ENCODE assay signal across 1 cellular context in genomic region chr20:63434599-63435378, GRCh38.
TF ChIP-seq lines count a peak whose summit lies in the region.

No MANE protein-coding gene starts in this region.

TF ChIP-seq in HepG2, 621 proteins besides CTCF, POLR2A, EP300 and RAD21 (continued from another document and continues in another):
- TF ChIP-seq ZNF572 (CRISPR knock-in tag; IDR thresholded peaks at IDR 0.05) (no peak), SOX5 (CRISPR knock-in tag; IDR thresholded peaks at IDR 0.05; ENCODE audit: borderline replicate concordance) (0 out of 2 replicates have a peak, but pooled peaks have one; percentile 12), ATF2 (CRISPR knock-in tag; IDR thresholded peaks at IDR 0.05) (peak; percentile 53; the same call in 1 of the 2 replicates), ZMYM4 (CRISPR knock-in tag; IDR thresholded peaks at IDR 0.05) (no peak), ZNF350 (CRISPR knock-in tag; IDR thresholded peaks at IDR 0.05; ENCODE audit: borderline replicate concordance, low read depth) (peak; percentile 74; the same call in 1 of the 2 replicates), ZNF761 (CRISPR knock-in tag; conservative IDR thresholded peaks at IDR 0.05) (no peak), RFXAP (CRISPR knock-in tag; IDR thresholded peaks at IDR 0.05; ENCODE audit: borderline replicate concordance) (no peak), TEAD2 (CRISPR knock-in tag; IDR thresholded peaks at IDR 0.05) (peak; percentile 87; the same call in 1 of the 2 replicates), NFYB (CRISPR knock-in tag; IDR thresholded peaks at IDR 0.05) (peak; percentile 41; the same call in 1 of the 2 replicates), MTA1 (CRISPR knock-in tag; IDR thresholded peaks at IDR 0.05; ENCODE audit: borderline replicate concordance) (peak; percentile 38; the same call in 1 of the 2 replicates), ERF (CRISPR knock-in tag; IDR thresholded peaks at IDR 0.05) (peak; percentile 37; the same call in 1 of the 2 replicates), THAP11 (CRISPR knock-in tag; IDR thresholded peaks at IDR 0.05) (peak; percentile 43), AGO2 (optimal IDR thresholded peaks at IDR 0.05; ENCODE audit: low read depth, low read length) (no peak), NR1H2 (CRISPR knock-in tag; IDR thresholded peaks at IDR 0.05; ENCODE audit: borderline replicate concordance, low read depth) (no peak), FOXM1 (CRISPR knock-in tag; IDR thresholded peaks at IDR 0.05) (no peak), ZNF570 (CRISPR knock-in tag; IDR thresholded peaks at IDR 0.05; ENCODE audit: borderline replicate concordance) (no peak), ZNF703 (CRISPR knock-in tag; IDR thresholded peaks at IDR 0.05; ENCODE audit: borderline replicate concordance) (no peak), BCL3 (CRISPR knock-in tag; IDR thresholded peaks at IDR 0.05) (no peak), ARHGAP35 (CRISPR knock-in tag; IDR thresholded peaks at IDR 0.05; ENCODE audit: borderline replicate concordance) (no peak), ZNF720 (CRISPR knock-in tag; IDR thresholded peaks at IDR 0.05) (no peak), ZNF772 (CRISPR knock-in tag; IDR thresholded peaks at IDR 0.05) (no peak), ZEB1 (IDR thresholded peaks at IDR 0.05; ENCODE audit: insufficient replicate concordance, low read depth) (no peak), ZNF510 (CRISPR knock-in tag; IDR thresholded peaks at IDR 0.05; ENCODE audit: low read depth) (no peak), ATRX (CRISPR knock-in tag; IDR thresholded peaks at IDR 0.05; ENCODE audit: borderline replicate concordance) (no peak), ZNF484 (CRISPR knock-in tag; IDR thresholded peaks at IDR 0.05; ENCODE audit: borderline replicate concordance, low read depth) (no peak), GLI4 (CRISPR knock-in tag; IDR thresholded peaks at IDR 0.05; ENCODE audit: borderline replicate concordance) (no peak), ASH2L (IDR thresholded peaks at IDR 0.05; ENCODE audit: insufficient read length, low read depth, low read length) (no peak), DMAP1 (CRISPR knock-in tag; IDR thresholded peaks at IDR 0.05) (no peak), NONO (IDR thresholded peaks at IDR 0.05) (no peak), NONO (CRISPR knock-in tag; conservative IDR thresholded peaks at IDR 0.05) (no peak), NFIB (CRISPR knock-in tag; IDR thresholded peaks at IDR 0.05; ENCODE audit: borderline replicate concordance) (no peak), RNF2 (conservative IDR thresholded peaks at IDR 0.05; ENCODE audit: low read depth) (0 out of 2 replicates have a peak, but pooled peaks have one; percentile 67), ATF1 (CRISPR knock-in tag; IDR thresholded peaks at IDR 0.05) (no peak), ZNF616 (CRISPR knock-in tag; IDR thresholded peaks at IDR 0.05; ENCODE audit: low read depth) (no peak), SAP130 (CRISPR knock-in tag; IDR thresholded peaks at IDR 0.05; ENCODE audit: low read depth) (peak; percentile 33; the same call in 1 of the 2 replicates), NCOA5 (CRISPR knock-in tag; IDR thresholded peaks at IDR 0.05) (no peak), ZZZ3 (CRISPR knock-in tag; IDR thresholded peaks at IDR 0.05; ENCODE audit: borderline replicate concordance) (no peak)
- TF ChIP-seq, protein P1, sequence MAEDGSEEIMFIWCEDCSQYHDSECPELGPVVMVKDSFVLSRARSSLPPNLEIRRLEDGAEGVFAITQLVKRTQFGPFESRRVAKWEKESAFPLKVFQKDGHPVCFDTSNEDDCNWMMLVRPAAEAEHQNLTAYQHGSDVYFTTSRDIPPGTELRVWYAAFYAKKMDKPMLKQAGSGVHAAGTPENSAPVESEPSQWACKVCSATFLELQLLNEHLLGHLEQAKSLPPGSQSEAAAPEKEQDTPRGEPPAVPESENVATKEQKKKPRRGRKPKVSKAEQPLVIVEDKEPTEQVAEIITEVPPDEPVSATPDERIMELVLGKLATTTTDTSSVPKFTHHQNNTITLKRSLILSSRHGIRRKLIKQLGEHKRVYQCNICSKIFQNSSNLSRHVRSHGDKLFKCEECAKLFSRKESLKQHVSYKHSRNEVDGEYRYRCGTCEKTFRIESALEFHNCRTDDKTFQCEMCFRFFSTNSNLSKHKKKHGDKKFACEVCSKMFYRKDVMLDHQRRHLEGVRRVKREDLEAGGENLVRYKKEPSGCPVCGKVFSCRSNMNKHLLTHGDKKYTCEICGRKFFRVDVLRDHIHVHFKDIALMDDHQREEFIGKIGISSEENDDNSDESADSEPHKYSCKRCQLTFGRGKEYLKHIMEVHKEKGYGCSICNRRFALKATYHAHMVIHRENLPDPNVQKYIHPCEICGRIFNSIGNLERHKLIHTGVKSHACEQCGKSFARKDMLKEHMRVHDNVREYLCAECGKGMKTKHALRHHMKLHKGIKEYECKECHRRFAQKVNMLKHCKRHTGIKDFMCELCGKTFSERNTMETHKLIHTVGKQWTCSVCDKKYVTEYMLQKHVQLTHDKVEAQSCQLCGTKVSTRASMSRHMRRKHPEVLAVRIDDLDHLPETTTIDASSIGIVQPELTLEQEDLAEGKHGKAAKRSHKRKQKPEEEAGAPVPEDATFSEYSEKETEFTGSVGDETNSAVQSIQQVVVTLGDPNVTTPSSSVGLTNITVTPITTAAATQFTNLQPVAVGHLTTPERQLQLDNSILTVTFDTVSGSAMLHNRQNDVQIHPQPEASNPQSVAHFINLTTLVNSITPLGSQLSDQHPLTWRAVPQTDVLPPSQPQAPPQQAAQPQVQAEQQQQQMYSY (CRISPR knock-in tag; IDR thresholded peaks at IDR 0.05), result no peak
- TF ChIP-seq, protein P2, sequence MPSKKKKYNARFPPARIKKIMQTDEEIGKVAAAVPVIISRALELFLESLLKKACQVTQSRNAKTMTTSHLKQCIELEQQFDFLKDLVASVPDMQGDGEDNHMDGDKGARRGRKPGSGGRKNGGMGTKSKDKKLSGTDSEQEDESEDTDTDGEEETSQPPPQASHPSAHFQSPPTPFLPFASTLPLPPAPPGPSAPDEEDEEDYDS (CRISPR knock-in tag; IDR thresholded peaks at IDR 0.05), result no peak
- TF ChIP-seq, protein P3, sequence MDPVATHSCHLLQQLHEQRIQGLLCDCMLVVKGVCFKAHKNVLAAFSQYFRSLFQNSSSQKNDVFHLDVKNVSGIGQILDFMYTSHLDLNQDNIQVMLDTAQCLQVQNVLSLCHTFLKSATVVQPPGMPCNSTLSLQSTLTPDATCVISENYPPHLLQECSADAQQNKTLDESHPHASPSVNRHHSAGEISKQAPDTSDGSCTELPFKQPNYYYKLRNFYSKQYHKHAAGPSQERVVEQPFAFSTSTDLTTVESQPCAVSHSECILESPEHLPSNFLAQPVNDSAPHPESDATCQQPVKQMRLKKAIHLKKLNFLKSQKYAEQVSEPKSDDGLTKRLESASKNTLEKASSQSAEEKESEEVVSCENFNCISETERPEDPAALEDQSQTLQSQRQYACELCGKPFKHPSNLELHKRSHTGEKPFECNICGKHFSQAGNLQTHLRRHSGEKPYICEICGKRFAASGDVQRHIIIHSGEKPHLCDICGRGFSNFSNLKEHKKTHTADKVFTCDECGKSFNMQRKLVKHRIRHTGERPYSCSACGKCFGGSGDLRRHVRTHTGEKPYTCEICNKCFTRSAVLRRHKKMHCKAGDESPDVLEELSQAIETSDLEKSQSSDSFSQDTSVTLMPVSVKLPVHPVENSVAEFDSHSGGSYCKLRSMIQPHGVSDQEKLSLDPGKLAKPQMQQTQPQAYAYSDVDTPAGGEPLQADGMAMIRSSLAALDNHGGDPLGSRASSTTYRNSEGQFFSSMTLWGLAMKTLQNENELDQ (CRISPR knock-in tag; IDR thresholded peaks at IDR 0.05; ENCODE audit: borderline replicate concordance), result no peak
- TF ChIP-seq, protein P4, sequence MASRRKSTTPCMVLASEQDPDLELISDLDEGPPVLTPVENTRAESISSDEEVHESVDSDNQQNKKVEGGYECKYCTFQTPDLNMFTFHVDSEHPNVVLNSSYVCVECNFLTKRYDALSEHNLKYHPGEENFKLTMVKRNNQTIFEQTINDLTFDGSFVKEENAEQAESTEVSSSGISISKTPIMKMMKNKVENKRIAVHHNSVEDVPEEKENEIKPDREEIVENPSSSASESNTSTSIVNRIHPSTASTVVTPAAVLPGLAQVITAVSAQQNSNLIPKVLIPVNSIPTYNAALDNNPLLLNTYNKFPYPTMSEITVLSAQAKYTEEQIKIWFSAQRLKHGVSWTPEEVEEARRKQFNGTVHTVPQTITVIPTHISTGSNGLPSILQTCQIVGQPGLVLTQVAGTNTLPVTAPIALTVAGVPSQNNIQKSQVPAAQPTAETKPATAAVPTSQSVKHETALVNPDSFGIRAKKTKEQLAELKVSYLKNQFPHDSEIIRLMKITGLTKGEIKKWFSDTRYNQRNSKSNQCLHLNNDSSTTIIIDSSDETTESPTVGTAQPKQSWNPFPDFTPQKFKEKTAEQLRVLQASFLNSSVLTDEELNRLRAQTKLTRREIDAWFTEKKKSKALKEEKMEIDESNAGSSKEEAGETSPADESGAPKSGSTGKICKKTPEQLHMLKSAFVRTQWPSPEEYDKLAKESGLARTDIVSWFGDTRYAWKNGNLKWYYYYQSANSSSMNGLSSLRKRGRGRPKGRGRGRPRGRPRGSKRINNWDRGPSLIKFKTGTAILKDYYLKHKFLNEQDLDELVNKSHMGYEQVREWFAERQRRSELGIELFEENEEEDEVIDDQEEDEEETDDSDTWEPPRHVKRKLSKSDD (CRISPR knock-in tag; IDR thresholded peaks at IDR 0.05; ENCODE audit: low read depth), result 0 out of 2 replicates have a peak, but pooled peaks have one; percentile 31
- TF ChIP-seq, protein P5, sequence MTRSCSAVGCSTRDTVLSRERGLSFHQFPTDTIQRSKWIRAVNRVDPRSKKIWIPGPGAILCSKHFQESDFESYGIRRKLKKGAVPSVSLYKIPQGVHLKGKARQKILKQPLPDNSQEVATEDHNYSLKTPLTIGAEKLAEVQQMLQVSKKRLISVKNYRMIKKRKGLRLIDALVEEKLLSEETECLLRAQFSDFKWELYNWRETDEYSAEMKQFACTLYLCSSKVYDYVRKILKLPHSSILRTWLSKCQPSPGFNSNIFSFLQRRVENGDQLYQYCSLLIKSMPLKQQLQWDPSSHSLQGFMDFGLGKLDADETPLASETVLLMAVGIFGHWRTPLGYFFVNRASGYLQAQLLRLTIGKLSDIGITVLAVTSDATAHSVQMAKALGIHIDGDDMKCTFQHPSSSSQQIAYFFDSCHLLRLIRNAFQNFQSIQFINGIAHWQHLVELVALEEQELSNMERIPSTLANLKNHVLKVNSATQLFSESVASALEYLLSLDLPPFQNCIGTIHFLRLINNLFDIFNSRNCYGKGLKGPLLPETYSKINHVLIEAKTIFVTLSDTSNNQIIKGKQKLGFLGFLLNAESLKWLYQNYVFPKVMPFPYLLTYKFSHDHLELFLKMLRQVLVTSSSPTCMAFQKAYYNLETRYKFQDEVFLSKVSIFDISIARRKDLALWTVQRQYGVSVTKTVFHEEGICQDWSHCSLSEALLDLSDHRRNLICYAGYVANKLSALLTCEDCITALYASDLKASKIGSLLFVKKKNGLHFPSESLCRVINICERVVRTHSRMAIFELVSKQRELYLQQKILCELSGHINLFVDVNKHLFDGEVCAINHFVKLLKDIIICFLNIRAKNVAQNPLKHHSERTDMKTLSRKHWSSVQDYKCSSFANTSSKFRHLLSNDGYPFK (CRISPR knock-in tag; IDR thresholded peaks at IDR 0.05; ENCODE audit: borderline replicate concordance), result peak; percentile 60; the same call in 1 of the 2 replicates
